ENCODE assay signal across 1 cellular context in genomic region chr11:128890216-128890542, GRCh38.
TF ChIP-seq lines count a peak whose summit lies in the region.

No MANE protein-coding gene starts in this region.

TF ChIP-seq in GM23338, 12 proteins besides CTCF, POLR2A, EP300 and RAD21 (continued from another document):
- TF ChIP-seq ZNF462 (CRISPR knock-in tag; IDR thresholded peaks at IDR 0.05) (no peak), JUNB (IDR thresholded peaks at IDR 0.05; ENCODE audit: unreplicated experiment) (no peak), EZH2 (IDR thresholded peaks at IDR 0.05; ENCODE audit: low read depth, unreplicated experiment) (no peak), POLR2AphosphoS5 (IDR thresholded peaks at IDR 0.05; ENCODE audit: low read depth) (no peak)
- TF ChIP-seq, protein P1, sequence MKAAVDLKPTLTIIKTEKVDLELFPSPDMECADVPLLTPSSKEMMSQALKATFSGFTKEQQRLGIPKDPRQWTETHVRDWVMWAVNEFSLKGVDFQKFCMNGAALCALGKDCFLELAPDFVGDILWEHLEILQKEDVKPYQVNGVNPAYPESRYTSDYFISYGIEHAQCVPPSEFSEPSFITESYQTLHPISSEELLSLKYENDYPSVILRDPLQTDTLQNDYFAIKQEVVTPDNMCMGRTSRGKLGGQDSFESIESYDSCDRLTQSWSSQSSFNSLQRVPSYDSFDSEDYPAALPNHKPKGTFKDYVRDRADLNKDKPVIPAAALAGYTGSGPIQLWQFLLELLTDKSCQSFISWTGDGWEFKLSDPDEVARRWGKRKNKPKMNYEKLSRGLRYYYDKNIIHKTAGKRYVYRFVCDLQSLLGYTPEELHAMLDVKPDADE (IDR thresholded peaks at IDR 0.05): no peak
